In genomic region chr5:179818746-179819295, GRCh38 we compare ENCODE assay signal across 1 cellular context.
TF ChIP-seq lines count a peak whose summit lies in the region.

No MANE protein-coding gene starts in this region.

TF ChIP-seq in HEK293, 187 proteins besides CTCF, POLR2A, EP300 and RAD21 (continued from another document and continues in another):
- TF ChIP-seq PRDM6 (tag by site-specific recombination; IDR thresholded peaks at IDR 0.05): peak; percentile 13; the same call in 1 of the 2 replicates
- TF ChIP-seq AEBP2 (tag by site-specific recombination; IDR thresholded peaks at IDR 0.05; ENCODE audit: borderline replicate concordance): no peak
- TF ChIP-seq, protein P1, sequence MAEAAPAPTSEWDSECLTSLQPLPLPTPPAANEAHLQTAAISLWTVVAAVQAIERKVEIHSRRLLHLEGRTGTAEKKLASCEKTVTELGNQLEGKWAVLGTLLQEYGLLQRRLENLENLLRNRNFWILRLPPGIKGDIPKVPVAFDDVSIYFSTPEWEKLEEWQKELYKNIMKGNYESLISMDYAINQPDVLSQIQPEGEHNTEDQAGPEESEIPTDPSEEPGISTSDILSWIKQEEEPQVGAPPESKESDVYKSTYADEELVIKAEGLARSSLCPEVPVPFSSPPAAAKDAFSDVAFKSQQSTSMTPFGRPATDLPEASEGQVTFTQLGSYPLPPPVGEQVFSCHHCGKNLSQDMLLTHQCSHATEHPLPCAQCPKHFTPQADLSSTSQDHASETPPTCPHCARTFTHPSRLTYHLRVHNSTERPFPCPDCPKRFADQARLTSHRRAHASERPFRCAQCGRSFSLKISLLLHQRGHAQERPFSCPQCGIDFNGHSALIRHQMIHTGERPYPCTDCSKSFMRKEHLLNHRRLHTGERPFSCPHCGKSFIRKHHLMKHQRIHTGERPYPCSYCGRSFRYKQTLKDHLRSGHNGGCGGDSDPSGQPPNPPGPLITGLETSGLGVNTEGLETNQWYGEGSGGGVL (tag by site-specific recombination; IDR thresholded peaks at IDR 0.05): peak; percentile 96
- TF ChIP-seq ZNF423 (tag by site-specific recombination; IDR thresholded peaks at IDR 0.05): 0 out of 2 replicates have a peak, but pooled peaks have one; percentile 47
- TF ChIP-seq ZBTB7A (tag by site-specific recombination; IDR thresholded peaks at IDR 0.05; ENCODE audit: low read depth): peak; percentile 98
- peak; percentile 96 for TF ChIP-seq ZSCAN30 (tag by site-specific recombination; IDR thresholded peaks at IDR 0.05)
- TF ChIP-seq, protein P2, sequence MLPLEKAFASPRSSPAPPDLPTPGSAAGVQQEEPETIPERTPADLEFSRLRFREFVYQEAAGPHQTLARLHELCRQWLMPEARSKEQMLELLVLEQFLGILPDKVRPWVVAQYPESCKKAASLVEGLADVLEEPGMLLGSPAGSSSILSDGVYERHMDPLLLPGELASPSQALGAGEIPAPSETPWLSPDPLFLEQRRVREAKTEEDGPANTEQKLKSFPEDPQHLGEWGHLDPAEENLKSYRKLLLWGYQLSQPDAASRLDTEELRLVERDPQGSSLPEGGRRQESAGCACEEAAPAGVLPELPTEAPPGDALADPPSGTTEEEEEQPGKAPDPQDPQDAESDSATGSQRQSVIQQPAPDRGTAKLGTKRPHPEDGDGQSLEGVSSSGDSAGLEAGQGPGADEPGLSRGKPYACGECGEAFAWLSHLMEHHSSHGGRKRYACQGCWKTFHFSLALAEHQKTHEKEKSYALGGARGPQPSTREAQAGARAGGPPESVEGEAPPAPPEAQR (tag by site-specific recombination; IDR thresholded peaks at IDR 0.05): no peak
- no peak for TF ChIP-seq ZNF239 (tag by site-specific recombination; IDR thresholded peaks at IDR 0.05)
- TF ChIP-seq GFI1B (tag by site-specific recombination; IDR thresholded peaks at IDR 0.05): 0 out of 2 replicates have a peak, but pooled peaks have one; percentile 37
- peak; percentile 91; the same call in 1 of the 2 replicates for TF ChIP-seq ZSCAN23 (tag by site-specific recombination; IDR thresholded peaks at IDR 0.05)
- TF ChIP-seq, protein P3, sequence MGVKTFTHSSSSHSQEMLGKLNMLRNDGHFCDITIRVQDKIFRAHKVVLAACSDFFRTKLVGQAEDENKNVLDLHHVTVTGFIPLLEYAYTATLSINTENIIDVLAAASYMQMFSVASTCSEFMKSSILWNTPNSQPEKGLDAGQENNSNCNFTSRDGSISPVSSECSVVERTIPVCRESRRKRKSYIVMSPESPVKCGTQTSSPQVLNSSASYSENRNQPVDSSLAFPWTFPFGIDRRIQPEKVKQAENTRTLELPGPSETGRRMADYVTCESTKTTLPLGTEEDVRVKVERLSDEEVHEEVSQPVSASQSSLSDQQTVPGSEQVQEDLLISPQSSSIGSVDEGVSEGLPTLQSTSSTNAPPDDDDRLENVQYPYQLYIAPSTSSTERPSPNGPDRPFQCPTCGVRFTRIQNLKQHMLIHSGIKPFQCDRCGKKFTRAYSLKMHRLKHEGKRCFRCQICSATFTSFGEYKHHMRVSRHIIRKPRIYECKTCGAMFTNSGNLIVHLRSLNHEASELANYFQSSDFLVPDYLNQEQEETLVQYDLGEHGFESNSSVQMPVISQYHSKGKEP (tag by site-specific recombination; IDR thresholded peaks at IDR 0.05): peak; percentile 77; the same call in 1 of the 2 replicates
- TF ChIP-seq, protein P4, sequence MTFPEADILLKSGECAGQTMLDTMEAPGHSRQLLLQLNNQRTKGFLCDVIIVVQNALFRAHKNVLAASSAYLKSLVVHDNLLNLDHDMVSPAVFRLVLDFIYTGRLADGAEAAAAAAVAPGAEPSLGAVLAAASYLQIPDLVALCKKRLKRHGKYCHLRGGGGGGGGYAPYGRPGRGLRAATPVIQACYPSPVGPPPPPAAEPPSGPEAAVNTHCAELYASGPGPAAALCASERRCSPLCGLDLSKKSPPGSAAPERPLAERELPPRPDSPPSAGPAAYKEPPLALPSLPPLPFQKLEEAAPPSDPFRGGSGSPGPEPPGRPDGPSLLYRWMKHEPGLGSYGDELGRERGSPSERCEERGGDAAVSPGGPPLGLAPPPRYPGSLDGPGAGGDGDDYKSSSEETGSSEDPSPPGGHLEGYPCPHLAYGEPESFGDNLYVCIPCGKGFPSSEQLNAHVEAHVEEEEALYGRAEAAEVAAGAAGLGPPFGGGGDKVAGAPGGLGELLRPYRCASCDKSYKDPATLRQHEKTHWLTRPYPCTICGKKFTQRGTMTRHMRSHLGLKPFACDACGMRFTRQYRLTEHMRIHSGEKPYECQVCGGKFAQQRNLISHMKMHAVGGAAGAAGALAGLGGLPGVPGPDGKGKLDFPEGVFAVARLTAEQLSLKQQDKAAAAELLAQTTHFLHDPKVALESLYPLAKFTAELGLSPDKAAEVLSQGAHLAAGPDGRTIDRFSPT (tag by site-specific recombination; IDR thresholded peaks at IDR 0.05): peak; percentile 99
- peak; percentile 88 for TF ChIP-seq ZNF341 (tag by site-specific recombination; IDR thresholded peaks at IDR 0.05; ENCODE audit: low read depth)
- no peak for TF ChIP-seq SCRT2 (tag by site-specific recombination; IDR thresholded peaks at IDR 0.05)
- TF ChIP-seq KLF1 (tag by site-specific recombination; IDR thresholded peaks at IDR 0.05): peak; percentile 90
- peak; percentile 43; the same call in 1 of the 2 replicates for TF ChIP-seq ZNF623 (tag by site-specific recombination; IDR thresholded peaks at IDR 0.05)
- TF ChIP-seq ZNF16 (tag by site-specific recombination; IDR thresholded peaks at IDR 0.05; ENCODE audit: low read depth): no peak
- TF ChIP-seq ZBTB21 (tag by site-specific recombination; IDR thresholded peaks at IDR 0.05): peak; percentile 97
- peak; percentile 44; the same call in 1 of the 2 replicates for TF ChIP-seq ZSCAN4 (tag by site-specific recombination; IDR thresholded peaks at IDR 0.05)
- no peak for TF ChIP-seq SCRT1 (tag by site-specific recombination; IDR thresholded peaks at IDR 0.05; ENCODE audit: borderline replicate concordance)
- peak; percentile 99 for TF ChIP-seq KLF8 (tag by site-specific recombination; IDR thresholded peaks at IDR 0.05)
- TF ChIP-seq ZBTB11 (tag by site-specific recombination; conservative IDR thresholded peaks at IDR 0.05; ENCODE audit: low read depth): no peak; the same call in 1 of the 2 replicates
- 0 out of 2 replicates have a peak, but pooled peaks have one; percentile 26 for TF ChIP-seq ZNF146 (tag by site-specific recombination; IDR thresholded peaks at IDR 0.05)
- TF ChIP-seq ZNF184 (tag by site-specific recombination; IDR thresholded peaks at IDR 0.05): peak; percentile 46; the same call in 1 of the 2 replicates
- TF ChIP-seq, protein P5, sequence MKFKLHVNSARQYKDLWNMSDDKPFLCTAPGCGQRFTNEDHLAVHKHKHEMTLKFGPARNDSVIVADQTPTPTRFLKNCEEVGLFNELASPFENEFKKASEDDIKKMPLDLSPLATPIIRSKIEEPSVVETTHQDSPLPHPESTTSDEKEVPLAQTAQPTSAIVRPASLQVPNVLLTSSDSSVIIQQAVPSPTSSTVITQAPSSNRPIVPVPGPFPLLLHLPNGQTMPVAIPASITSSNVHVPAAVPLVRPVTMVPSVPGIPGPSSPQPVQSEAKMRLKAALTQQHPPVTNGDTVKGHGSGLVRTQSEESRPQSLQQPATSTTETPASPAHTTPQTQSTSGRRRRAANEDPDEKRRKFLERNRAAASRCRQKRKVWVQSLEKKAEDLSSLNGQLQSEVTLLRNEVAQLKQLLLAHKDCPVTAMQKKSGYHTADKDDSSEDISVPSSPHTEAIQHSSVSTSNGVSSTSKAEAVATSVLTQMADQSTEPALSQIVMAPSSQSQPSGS (tag by site-specific recombination; IDR thresholded peaks at IDR 0.05; ENCODE audit: low read depth): peak; percentile 66
- TF ChIP-seq, protein P6, sequence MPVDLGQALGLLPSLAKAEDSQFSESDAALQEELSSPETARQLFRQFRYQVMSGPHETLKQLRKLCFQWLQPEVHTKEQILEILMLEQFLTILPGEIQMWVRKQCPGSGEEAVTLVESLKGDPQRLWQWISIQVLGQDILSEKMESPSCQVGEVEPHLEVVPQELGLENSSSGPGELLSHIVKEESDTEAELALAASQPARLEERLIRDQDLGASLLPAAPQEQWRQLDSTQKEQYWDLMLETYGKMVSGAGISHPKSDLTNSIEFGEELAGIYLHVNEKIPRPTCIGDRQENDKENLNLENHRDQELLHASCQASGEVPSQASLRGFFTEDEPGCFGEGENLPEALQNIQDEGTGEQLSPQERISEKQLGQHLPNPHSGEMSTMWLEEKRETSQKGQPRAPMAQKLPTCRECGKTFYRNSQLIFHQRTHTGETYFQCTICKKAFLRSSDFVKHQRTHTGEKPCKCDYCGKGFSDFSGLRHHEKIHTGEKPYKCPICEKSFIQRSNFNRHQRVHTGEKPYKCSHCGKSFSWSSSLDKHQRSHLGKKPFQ (tag by site-specific recombination; IDR thresholded peaks at IDR 0.05): peak; percentile 12; the same call in 1 of the 2 replicates
- TF ChIP-seq ZNF530 (tag by site-specific recombination; IDR thresholded peaks at IDR 0.05; ENCODE audit: low read depth): no peak
- TF ChIP-seq ZNF221 (tag by site-specific recombination; IDR thresholded peaks at IDR 0.05; ENCODE audit: borderline replicate concordance): no peak
- TF ChIP-seq, protein P7, sequence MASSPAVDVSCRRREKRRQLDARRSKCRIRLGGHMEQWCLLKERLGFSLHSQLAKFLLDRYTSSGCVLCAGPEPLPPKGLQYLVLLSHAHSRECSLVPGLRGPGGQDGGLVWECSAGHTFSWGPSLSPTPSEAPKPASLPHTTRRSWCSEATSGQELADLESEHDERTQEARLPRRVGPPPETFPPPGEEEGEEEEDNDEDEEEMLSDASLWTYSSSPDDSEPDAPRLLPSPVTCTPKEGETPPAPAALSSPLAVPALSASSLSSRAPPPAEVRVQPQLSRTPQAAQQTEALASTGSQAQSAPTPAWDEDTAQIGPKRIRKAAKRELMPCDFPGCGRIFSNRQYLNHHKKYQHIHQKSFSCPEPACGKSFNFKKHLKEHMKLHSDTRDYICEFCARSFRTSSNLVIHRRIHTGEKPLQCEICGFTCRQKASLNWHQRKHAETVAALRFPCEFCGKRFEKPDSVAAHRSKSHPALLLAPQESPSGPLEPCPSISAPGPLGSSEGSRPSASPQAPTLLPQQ (tag by site-specific recombination; IDR thresholded peaks at IDR 0.05): peak; percentile 82
- no peak for TF ChIP-seq HOXD13 (CRISPR knock-in tag; IDR thresholded peaks at IDR 0.05; ENCODE audit: borderline replicate concordance)
- TF ChIP-seq ZNF610 (tag by site-specific recombination; IDR thresholded peaks at IDR 0.05; ENCODE audit: borderline replicate concordance): peak; percentile 72; the same call in 1 of the 2 replicates
- TF ChIP-seq, protein P8, sequence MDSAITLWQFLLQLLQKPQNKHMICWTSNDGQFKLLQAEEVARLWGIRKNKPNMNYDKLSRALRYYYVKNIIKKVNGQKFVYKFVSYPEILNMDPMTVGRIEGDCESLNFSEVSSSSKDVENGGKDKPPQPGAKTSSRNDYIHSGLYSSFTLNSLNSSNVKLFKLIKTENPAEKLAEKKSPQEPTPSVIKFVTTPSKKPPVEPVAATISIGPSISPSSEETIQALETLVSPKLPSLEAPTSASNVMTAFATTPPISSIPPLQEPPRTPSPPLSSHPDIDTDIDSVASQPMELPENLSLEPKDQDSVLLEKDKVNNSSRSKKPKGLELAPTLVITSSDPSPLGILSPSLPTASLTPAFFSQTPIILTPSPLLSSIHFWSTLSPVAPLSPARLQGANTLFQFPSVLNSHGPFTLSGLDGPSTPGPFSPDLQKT (IDR thresholded peaks at IDR 0.05; ENCODE audit: borderline replicate concordance, low read depth, low read length): no peak
- TF ChIP-seq ZNF214 (tag by site-specific recombination; IDR thresholded peaks at IDR 0.05; ENCODE audit: borderline replicate concordance): no peak
